ENCODE assay signal across 1 cellular context in the genomic region with DNA sequence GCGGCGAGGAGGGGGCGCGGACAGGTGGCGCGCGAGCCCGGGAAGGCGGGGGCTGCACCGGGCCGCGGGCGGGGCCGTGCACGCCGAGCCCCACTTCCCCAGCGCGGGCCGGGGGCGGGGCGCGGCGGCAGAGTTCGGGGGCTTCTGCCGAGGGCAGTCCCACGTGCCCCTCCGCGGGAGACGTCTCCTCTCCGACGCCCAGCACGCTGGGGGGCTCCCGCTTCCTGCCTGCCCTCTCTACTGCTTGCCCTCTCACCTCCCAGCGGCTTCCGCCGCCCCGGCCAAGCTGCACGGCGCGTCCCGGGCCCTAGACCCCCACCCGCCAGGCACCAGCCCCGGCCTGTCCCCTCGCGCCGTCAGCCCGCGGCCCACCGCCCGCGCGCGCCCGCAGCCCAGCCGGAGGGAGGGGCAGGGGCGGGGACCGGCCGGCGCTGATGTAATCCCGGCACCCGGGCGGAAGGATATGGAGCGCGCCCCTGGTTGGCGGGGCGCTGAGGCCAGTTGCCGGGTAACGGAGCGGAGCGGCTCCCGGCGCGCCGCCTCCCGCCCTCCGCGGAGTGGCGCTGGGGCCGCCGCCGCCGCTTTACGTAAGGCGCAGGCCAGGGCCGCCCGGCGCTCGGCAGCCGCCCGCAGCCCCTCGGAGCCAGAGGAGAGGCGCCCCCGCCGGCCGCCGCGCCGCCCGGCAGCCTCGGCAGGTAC.
TF ChIP-seq lines count a peak whose summit lies in the region.

A gene with protein sequence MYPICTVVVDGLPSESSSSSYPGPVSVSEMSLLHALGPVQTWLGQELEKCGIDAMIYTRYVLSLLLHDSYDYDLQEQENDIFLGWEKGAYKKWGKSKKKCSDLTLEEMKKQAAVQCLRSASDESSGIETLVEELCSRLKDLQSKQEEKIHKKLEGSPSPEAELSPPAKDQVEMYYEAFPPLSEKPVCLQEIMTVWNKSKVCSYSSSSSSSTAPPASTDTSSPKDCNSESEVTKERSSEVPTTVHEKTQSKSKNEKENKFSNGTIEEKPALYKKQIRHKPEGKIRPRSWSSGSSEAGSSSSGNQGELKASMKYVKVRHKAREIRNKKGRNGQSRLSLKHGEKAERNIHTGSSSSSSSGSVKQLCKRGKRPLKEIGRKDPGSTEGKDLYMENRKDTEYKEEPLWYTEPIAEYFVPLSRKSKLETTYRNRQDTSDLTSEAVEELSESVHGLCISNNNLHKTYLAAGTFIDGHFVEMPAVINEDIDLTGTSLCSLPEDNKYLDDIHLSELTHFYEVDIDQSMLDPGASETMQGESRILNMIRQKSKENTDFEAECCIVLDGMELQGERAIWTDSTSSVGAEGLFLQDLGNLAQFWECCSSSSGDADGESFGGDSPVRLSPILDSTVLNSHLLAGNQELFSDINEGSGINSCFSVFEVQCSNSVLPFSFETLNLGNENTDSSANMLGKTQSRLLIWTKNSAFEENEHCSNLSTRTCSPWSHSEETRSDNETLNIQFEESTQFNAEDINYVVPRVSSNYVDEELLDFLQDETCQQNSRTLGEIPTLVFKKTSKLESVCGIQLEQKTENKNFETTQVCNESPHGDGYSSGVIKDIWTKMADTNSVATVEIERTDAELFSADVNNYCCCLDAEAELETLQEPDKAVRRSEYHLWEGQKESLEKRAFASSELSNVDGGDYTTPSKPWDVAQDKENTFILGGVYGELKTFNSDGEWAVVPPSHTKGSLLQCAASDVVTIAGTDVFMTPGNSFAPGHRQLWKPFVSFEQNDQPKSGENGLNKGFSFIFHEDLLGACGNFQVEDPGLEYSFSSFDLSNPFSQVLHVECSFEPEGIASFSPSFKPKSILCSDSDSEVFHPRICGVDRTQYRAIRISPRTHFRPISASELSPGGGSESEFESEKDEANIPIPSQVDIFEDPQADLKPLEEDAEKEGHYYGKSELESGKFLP (N-terminal part only) (plus strand): TSS at position 581 of the 699 bp plus-strand sequence. CDS start 41,727 bp downstream, outside the sequence.

TF ChIP-seq in HepG2, 621 proteins besides CTCF, POLR2A, EP300 and RAD21 (continued from another document and continues in another):
- TF ChIP-seq, protein P1, sequence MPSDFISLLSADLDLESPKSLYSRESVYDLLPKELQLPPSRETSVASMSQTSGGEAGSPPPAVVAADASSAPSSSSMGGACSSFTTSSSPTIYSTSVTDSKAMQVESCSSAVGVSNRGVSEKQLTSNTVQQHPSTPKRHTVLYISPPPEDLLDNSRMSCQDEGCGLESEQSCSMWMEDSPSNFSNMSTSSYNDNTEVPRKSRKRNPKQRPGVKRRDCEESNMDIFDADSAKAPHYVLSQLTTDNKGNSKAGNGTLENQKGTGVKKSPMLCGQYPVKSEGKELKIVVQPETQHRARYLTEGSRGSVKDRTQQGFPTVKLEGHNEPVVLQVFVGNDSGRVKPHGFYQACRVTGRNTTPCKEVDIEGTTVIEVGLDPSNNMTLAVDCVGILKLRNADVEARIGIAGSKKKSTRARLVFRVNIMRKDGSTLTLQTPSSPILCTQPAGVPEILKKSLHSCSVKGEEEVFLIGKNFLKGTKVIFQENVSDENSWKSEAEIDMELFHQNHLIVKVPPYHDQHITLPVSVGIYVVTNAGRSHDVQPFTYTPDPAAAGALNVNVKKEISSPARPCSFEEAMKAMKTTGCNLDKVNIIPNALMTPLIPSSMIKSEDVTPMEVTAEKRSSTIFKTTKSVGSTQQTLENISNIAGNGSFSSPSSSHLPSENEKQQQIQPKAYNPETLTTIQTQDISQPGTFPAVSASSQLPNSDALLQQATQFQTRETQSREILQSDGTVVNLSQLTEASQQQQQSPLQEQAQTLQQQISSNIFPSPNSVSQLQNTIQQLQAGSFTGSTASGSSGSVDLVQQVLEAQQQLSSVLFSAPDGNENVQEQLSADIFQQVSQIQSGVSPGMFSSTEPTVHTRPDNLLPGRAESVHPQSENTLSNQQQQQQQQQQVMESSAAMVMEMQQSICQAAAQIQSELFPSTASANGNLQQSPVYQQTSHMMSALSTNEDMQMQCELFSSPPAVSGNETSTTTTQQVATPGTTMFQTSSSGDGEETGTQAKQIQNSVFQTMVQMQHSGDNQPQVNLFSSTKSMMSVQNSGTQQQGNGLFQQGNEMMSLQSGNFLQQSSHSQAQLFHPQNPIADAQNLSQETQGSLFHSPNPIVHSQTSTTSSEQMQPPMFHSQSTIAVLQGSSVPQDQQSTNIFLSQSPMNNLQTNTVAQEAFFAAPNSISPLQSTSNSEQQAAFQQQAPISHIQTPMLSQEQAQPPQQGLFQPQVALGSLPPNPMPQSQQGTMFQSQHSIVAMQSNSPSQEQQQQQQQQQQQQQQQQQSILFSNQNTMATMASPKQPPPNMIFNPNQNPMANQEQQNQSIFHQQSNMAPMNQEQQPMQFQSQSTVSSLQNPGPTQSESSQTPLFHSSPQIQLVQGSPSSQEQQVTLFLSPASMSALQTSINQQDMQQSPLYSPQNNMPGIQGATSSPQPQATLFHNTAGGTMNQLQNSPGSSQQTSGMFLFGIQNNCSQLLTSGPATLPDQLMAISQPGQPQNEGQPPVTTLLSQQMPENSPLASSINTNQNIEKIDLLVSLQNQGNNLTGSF (CRISPR knock-in tag; IDR thresholded peaks at IDR 0.05): peak; percentile 32; the same call in 1 of the 2 replicates
- TF ChIP-seq, protein P2, sequence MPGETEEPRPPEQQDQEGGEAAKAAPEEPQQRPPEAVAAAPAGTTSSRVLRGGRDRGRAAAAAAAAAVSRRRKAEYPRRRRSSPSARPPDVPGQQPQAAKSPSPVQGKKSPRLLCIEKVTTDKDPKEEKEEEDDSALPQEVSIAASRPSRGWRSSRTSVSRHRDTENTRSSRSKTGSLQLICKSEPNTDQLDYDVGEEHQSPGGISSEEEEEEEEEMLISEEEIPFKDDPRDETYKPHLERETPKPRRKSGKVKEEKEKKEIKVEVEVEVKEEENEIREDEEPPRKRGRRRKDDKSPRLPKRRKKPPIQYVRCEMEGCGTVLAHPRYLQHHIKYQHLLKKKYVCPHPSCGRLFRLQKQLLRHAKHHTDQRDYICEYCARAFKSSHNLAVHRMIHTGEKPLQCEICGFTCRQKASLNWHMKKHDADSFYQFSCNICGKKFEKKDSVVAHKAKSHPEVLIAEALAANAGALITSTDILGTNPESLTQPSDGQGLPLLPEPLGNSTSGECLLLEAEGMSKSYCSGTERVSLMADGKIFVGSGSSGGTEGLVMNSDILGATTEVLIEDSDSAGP (CRISPR knock-in tag; IDR thresholded peaks at IDR 0.05; ENCODE audit: borderline replicate concordance): no peak; the same call in 1 of the 2 replicates
- TF ChIP-seq SMARCC2 (IDR thresholded peaks at IDR 0.05): no peak
- TF ChIP-seq MAF1 (CRISPR knock-in tag; IDR thresholded peaks at IDR 0.05; ENCODE audit: borderline replicate concordance): no peak
- TF ChIP-seq, protein P3, sequence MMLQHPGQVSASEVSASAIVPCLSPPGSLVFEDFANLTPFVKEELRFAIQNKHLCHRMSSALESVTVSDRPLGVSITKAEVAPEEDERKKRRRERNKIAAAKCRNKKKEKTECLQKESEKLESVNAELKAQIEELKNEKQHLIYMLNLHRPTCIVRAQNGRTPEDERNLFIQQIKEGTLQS (CRISPR knock-in tag; IDR thresholded peaks at IDR 0.05): peak; percentile 93
- TF ChIP-seq, protein P4, sequence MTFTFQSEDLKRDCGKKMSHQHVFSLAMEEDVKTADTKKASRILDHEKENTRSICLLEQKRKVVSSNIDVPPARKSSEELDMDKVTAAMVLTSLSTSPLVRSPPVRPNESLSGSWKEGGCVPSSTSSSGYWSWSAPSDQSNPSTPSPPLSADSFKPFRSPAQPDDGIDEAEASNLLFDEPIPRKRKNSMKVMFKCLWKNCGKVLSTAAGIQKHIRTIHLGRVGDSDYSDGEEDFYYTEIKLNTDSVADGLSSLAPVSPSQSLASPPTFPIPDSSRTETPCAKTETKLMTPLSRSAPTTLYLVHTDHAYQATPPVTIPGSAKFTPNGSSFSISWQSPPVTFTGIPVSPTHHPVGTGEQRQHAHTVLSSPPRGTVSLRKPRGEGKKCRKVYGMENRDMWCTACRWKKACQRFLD (CRISPR knock-in tag; IDR thresholded peaks at IDR 0.05; ENCODE audit: borderline replicate concordance): no peak
- TF ChIP-seq, protein P5, sequence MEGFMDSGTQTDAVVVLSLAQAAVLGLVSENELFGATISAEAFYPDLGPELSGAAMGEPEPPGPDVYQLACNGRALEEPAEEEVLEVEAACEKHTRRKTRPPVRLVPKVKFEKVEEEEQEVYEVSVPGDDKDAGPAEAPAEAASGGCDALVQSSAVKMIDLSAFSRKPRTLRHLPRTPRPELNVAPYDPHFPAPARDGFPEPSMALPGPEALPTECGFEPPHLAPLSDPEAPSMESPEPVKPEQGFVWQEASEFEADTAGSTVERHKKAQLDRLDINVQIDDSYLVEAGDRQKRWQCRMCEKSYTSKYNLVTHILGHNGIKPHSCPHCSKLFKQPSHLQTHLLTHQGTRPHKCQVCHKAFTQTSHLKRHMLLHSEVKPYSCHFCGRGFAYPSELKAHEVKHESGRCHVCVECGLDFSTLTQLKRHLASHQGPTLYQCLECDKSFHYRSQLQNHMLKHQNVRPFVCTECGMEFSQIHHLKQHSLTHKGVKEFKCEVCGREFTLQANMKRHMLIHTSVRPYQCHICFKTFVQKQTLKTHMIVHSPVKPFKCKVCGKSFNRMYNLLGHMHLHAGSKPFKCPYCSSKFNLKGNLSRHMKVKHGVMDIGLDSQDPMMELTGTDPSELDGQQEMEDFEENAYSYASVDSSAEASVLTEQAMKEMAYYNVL (CRISPR knock-in tag; IDR thresholded peaks at IDR 0.05; ENCODE audit: borderline replicate concordance): no peak
- TF ChIP-seq, protein P6, sequence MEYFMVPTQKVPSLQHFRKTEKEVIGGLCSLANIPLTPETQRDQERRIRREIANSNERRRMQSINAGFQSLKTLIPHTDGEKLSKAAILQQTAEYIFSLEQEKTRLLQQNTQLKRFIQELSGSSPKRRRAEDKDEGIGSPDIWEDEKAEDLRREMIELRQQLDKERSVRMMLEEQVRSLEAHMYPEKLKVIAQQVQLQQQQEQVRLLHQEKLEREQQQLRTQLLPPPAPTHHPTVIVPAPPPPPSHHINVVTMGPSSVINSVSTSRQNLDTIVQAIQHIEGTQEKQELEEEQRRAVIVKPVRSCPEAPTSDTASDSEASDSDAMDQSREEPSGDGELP (IDR thresholded peaks at IDR 0.05; ENCODE audit: borderline replicate concordance, low read depth): peak; percentile 69; the same call in 1 of the 2 replicates
- no peak for TF ChIP-seq MIXL1 (CRISPR knock-in tag; IDR thresholded peaks at IDR 0.05)
- TF ChIP-seq NCOA1 (CRISPR knock-in tag; IDR thresholded peaks at IDR 0.05): no peak
- TF ChIP-seq ZNF431 (CRISPR knock-in tag; IDR thresholded peaks at IDR 0.05; ENCODE audit: borderline replicate concordance, low read depth): peak; percentile 68; the same call in 1 of the 2 replicates
- no peak for TF ChIP-seq U2AF2 (IDR thresholded peaks at IDR 0.05; ENCODE audit: low read depth, low read length)
- TF ChIP-seq ZFAT (CRISPR knock-in tag; conservative IDR thresholded peaks at IDR 0.05): no peak
- peak; percentile 56; the same call in 1 of the 2 replicates for TF ChIP-seq MXD4 (CRISPR knock-in tag; IDR thresholded peaks at IDR 0.05)
- TF ChIP-seq, protein P7, sequence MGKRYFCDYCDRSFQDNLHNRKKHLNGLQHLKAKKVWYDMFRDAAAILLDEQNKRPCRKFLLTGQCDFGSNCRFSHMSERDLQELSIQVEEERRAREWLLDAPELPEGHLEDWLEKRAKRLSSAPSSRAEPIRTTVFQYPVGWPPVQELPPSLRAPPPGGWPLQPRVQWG (CRISPR knock-in tag; IDR thresholded peaks at IDR 0.05; ENCODE audit: borderline replicate concordance, low read depth): no peak
- TF ChIP-seq ZFP37 (CRISPR knock-in tag; IDR thresholded peaks at IDR 0.05; ENCODE audit: borderline replicate concordance): no peak
- TF ChIP-seq ZNF724P (CRISPR knock-in tag; IDR thresholded peaks at IDR 0.05; ENCODE audit: borderline replicate concordance): no peak
- 0 out of 2 replicates have a peak, but pooled peaks have one; percentile 19 for TF ChIP-seq RFX5 (IDR thresholded peaks at IDR 0.05; ENCODE audit: low read depth, low read length)
- TF ChIP-seq, protein P8, sequence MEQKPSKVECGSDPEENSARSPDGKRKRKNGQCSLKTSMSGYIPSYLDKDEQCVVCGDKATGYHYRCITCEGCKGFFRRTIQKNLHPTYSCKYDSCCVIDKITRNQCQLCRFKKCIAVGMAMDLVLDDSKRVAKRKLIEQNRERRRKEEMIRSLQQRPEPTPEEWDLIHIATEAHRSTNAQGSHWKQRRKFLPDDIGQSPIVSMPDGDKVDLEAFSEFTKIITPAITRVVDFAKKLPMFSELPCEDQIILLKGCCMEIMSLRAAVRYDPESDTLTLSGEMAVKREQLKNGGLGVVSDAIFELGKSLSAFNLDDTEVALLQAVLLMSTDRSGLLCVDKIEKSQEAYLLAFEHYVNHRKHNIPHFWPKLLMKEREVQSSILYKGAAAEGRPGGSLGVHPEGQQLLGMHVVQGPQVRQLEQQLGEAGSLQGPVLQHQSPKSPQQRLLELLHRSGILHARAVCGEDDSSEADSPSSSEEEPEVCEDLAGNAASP (CRISPR knock-in tag; IDR thresholded peaks at IDR 0.05; ENCODE audit: borderline replicate concordance): 0 out of 2 replicates have a peak, but pooled peaks have one; percentile 39
- TF ChIP-seq JDP2 (CRISPR knock-in tag; IDR thresholded peaks at IDR 0.05; ENCODE audit: borderline replicate concordance): no peak; the same call in 1 of the 2 replicates
- TF ChIP-seq, protein P9, sequence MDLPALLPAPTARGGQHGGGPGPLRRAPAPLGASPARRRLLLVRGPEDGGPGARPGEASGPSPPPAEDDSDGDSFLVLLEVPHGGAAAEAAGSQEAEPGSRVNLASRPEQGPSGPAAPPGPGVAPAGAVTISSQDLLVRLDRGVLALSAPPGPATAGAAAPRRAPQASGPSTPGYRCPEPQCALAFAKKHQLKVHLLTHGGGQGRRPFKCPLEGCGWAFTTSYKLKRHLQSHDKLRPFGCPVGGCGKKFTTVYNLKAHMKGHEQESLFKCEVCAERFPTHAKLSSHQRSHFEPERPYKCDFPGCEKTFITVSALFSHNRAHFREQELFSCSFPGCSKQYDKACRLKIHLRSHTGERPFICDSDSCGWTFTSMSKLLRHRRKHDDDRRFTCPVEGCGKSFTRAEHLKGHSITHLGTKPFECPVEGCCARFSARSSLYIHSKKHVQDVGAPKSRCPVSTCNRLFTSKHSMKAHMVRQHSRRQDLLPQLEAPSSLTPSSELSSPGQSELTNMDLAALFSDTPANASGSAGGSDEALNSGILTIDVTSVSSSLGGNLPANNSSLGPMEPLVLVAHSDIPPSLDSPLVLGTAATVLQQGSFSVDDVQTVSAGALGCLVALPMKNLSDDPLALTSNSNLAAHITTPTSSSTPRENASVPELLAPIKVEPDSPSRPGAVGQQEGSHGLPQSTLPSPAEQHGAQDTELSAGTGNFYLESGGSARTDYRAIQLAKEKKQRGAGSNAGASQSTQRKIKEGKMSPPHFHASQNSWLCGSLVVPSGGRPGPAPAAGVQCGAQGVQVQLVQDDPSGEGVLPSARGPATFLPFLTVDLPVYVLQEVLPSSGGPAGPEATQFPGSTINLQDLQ (CRISPR knock-in tag; IDR thresholded peaks at IDR 0.05): no peak; the same call in 1 of the 2 replicates
- TF ChIP-seq SP1 (IDR thresholded peaks at IDR 0.05): no peak
- peak; percentile 77 for TF ChIP-seq SP1 (CRISPR knock-in tag; IDR thresholded peaks at IDR 0.05)
- peak; percentile 74 for TF ChIP-seq YY1 (IDR thresholded peaks at IDR 0.05; ENCODE audit: insufficient read depth, insufficient replicate concordance, low read depth, low read length)
- no peak for TF ChIP-seq PAF1 (CRISPR knock-in tag; IDR thresholded peaks at IDR 0.05)
- no peak for TF ChIP-seq ZNF83 (CRISPR knock-in tag; IDR thresholded peaks at IDR 0.05; ENCODE audit: borderline replicate concordance)
- no peak for TF ChIP-seq ZNF839 (CRISPR knock-in tag; IDR thresholded peaks at IDR 0.05; ENCODE audit: borderline replicate concordance)
- peak; percentile 61; the same call in 1 of the 2 replicates for TF ChIP-seq DNMT1 (CRISPR knock-in tag; IDR thresholded peaks at IDR 0.05)
- no peak for TF ChIP-seq ZBTB8A (CRISPR knock-in tag; IDR thresholded peaks at IDR 0.05; ENCODE audit: borderline replicate concordance, low read depth)
- no peak for TF ChIP-seq ELF4 (CRISPR knock-in tag; IDR thresholded peaks at IDR 0.05; ENCODE audit: borderline replicate concordance)
- peak; percentile 65 for TF ChIP-seq ZFX (CRISPR knock-in tag; IDR thresholded peaks at IDR 0.05; ENCODE audit: low read depth)
- peak; percentile 58; the same call in 1 of the 2 replicates for TF ChIP-seq ZNF777 (CRISPR knock-in tag; IDR thresholded peaks at IDR 0.05)
- no peak for TF ChIP-seq MIER3 (CRISPR knock-in tag; IDR thresholded peaks at IDR 0.05; ENCODE audit: borderline replicate concordance)
